ENCODE assay signal across 23 cellular contexts in genomic region chr11:27358306-27358705, GRCh38. TPM values are rescaled to one million over a fixed set of nuclear protein-coding genes. Genes with fewer than 3 reads are reported as not detected.
DNase-seq lines count a peak whose midpoint lies in the region; ATAC-seq, FAIRE-seq and TF ChIP-seq lines count a peak whose summit lies in the region.
"Had no signal": no experiment of that assay in that cellular context is flagged by ENCODE, and none has a peak within 500 bp of the region (broad histone marks: within the 10 kb centered on the region; RNA-seq: fewer than 3 reads in every experiment).

No MANE protein-coding gene starts in this region.

- H4K8ac ChIP-seq in trophoblast cell (ENCODE audit: low read depth, low read length), result no peak overlapping the region

- H3K4me2 ChIP-seq in trophoblast cell (ENCODE audit: low read length), result no peak overlapping the region
- H3K4me2 ChIP-seq: SK-N-SH had no signal

- peaks cover 13 to 17% of the 10 kb centered on the region in 2 donors for H3K4me1 Mint-ChIP-seq in natural killer cell

- H3K36me3 Mint-ChIP-seq in natural killer cell, result no peaks in the 10 kb centered on the region
- H3K36me3 Mint-ChIP-seq: activated naive CD4-positive, alpha-beta T cell treated with anti-CD3 and anti-CD28 coated beads, Interleukin-2, amount 10 ng/mL, durations not matched to agents 7 days and 5 days had no signal

- H3K14ac ChIP-seq in trophoblast cell (ENCODE audit: low read length), result no peak overlapping the region

- H3K23ac ChIP-seq in trophoblast cell (ENCODE audit: low read length), result no peak overlapping the region

- H2BK5ac ChIP-seq in trophoblast cell (ENCODE audit: low read depth, low read length, poor library complexity), result no peak overlapping the region

- H2BK120ac ChIP-seq in trophoblast cell (ENCODE audit: insufficient read depth, low read length, poor library complexity), result no peak overlapping the region

- H3K36me3 ChIP-seq in bronchial epithelial cell (ENCODE audit: control insufficient read depth, insufficient read depth, low read length) (no peaks in the 10 kb centered on the region), trophoblast cell (ENCODE audit: control insufficient read depth in 1 of 2, insufficient read depth in 2 of 2, low read length in 2 of 2) (no peaks in the 10 kb centered on the region)
- H3K36me3 ChIP-seq: BE2C, transverse colon had no signal

- H3K79me1 ChIP-seq in trophoblast cell (ENCODE audit: low read length), result peaks cover 7% of the 10 kb centered on the region

- H2AFZ ChIP-seq in trophoblast cell (ENCODE audit: insufficient read depth, low read length, poor library complexity), result no peak overlapping the region

- H3K9ac ChIP-seq in trophoblast cell (ENCODE audit: low read length), result no peak overlapping the region
- H3K9ac ChIP-seq: SK-N-SH had no signal

- no peak overlapping the region for H2AK5ac ChIP-seq in trophoblast cell (ENCODE audit: low read length)

- H3K9me3 Mint-ChIP-seq in natural killer cell, result no peaks in the 10 kb centered on the region
- H3K9me3 Mint-ChIP-seq: activated naive CD4-positive, alpha-beta T cell treated with anti-CD3 and anti-CD28 coated beads, Interleukin-2, amount 10 ng/mL, durations not matched to agents 7 days and 5 days; stimulated activated naive CD8-positive, alpha-beta T cell treated with anti-CD3 and anti-CD28 coated beads, Interleukin-15, amount 100 ng/mL, for 72 hours; T-helper 2 cell treated with Interferon-gamma antibody and Interleukin-4, amounts not matched to agents 5 μg/mL and 100 μg/mL, for 36 hours had no signal

- no peaks in the 10 kb centered on the region for H3K27me3 Mint-ChIP-seq in natural killer cell (ENCODE audit: low read depth in 2 of 2)
- H3K27me3 Mint-ChIP-seq: activated naive CD4-positive, alpha-beta T cell treated with anti-CD3 and anti-CD28 coated beads, Interleukin-2, amount 10 ng/mL, durations not matched to agents 7 days and 5 days; stimulated activated naive CD8-positive, alpha-beta T cell treated with anti-CD3 and anti-CD28 coated beads, Interleukin-15, amount 100 ng/mL, for 72 hours had no signal

- H3K79me2 ChIP-seq in trophoblast cell (ENCODE audit: control insufficient read depth, insufficient read depth, low read length, poor library complexity), result no peaks in the 10 kb centered on the region

- FAIRE-seq in bronchial epithelial cell (lab: Jason Lieb, UNC), result no peak
- FAIRE-seq: colon, GM18507, islet of Langerhans had no signal

- intact Hi-C loops in natural killer cell (cut with micrococcal nuclease), result no loop called here

- H2BK12ac ChIP-seq in trophoblast cell (ENCODE audit: low read length), result no peak overlapping the region

- no peak overlapping the region for H4K91ac ChIP-seq in trophoblast cell (ENCODE audit: low read depth, low read length)

- H3K4me3 Mint-ChIP-seq in natural killer cell, result no peak overlapping the region
- H3K4me3 Mint-ChIP-seq: activated CD8-positive, alpha-beta T cell treated with anti-CD3 and anti-CD28 coated beads, Interleukin-2, amount 10 ng/mL, durations not matched to agents 7 days and 5 days; activated naive CD4-positive, alpha-beta T cell treated with anti-CD3 and anti-CD28 coated beads, Interleukin-2, amount 10 ng/mL, durations not matched to agents 7 days and 5 days; stimulated activated naive CD8-positive, alpha-beta T cell treated with anti-CD3 and anti-CD28 coated beads, Interleukin-15, amount 100 ng/mL, for 72 hours; T-helper 2 cell treated with Interferon-gamma antibody and Interleukin-4, amounts not matched to agents 5 μg/mL and 100 μg/mL, for 36 hours had no signal

- H3K27me3 ChIP-seq in bronchial epithelial cell (ENCODE audit: control insufficient read depth, insufficient read depth, low read length), result no peaks in the 10 kb centered on the region
- no peaks in the 10 kb centered on the region for H3K27me3 ChIP-seq in trophoblast cell (ENCODE audit: insufficient read depth, low read length)
- H3K27me3 ChIP-seq: BE2C, MG63, transverse colon had no signal

- H3K4me1 ChIP-seq in trophoblast cell (ENCODE audit: control insufficient read depth in 1 of 2, insufficient read depth in 2 of 2, low read length in 2 of 2), result peaks cover 9 to 14% of the 10 kb centered on the region in 2 experiments
- H3K4me1 ChIP-seq: BE2C had no signal

- H3K18ac ChIP-seq in trophoblast cell (ENCODE audit: low read length), result no peak overlapping the region

- no peak for ATAC-seq in natural killer cell
- ATAC-seq: activated CD8-positive, alpha-beta T cell treated with anti-CD3 and anti-CD28 coated beads, Interleukin-2, amount 10 ng/mL, durations not matched to agents 7 days and 5 days; stimulated activated naive CD8-positive, alpha-beta T cell treated with anti-CD3 and anti-CD28 coated beads, Interleukin-15, amount 100 ng/mL, for 72 hours had no signal

- no peak overlapping the region for H3K27ac Mint-ChIP-seq in natural killer cell
- H3K27ac Mint-ChIP-seq: activated CD8-positive, alpha-beta T cell treated with anti-CD3 and anti-CD28 coated beads, Interleukin-2, amount 10 ng/mL, durations not matched to agents 7 days and 5 days; activated naive CD4-positive, alpha-beta T cell treated with anti-CD3 and anti-CD28 coated beads, Interleukin-2, amount 10 ng/mL, durations not matched to agents 7 days and 5 days; stimulated activated naive CD8-positive, alpha-beta T cell treated with anti-CD3 and anti-CD28 coated beads, Interleukin-15, amount 100 ng/mL, for 72 hours; T-helper 2 cell treated with Interferon-gamma antibody and Interleukin-4, amounts not matched to agents 5 μg/mL and 100 μg/mL, for 36 hours had no signal

- no peak overlapping the region for H3K4me3 ChIP-seq in bronchial epithelial cell (ENCODE audit: low read depth, low read length)
- no peak overlapping the region for H3K4me3 ChIP-seq in trophoblast cell (ENCODE audit: low read depth, low read length)
- H3K4me3 ChIP-seq: MG63, transverse colon had no signal

- peak; percentile 2 for DNase-seq in HCEC 1CT
- DNase-seq in NOMO-1 treated with DMSO at 0.1 percent for 48 hours (lab: John Stamatoyannopoulos, UW; ENCODE audit: unreplicated experiment), result peak; percentile 12
- peak; percentile 35 for DNase-seq in bronchial epithelial cell (ENCODE audit: low read depth)
- peak; percentile 55 to 78 for DNase-seq in trophoblast cell
- no peak for DNase-seq in natural killer cell
- DNase-seq in 8988T, result no peak
- DNase-seq in ureter (ENCODE audit: low spot score), result no peak
- DNase-seq: activated CD4-positive, CD25-positive, alpha-beta regulatory T cell; activated CD8-positive, alpha-beta T cell treated with anti-CD3 and anti-CD28 coated beads, Interleukin-2, amount 10 ng/mL, durations not matched to agents 7 days and 5 days; activated naive CD4-positive, alpha-beta T cell treated with anti-CD3 and anti-CD28 coated beads, Interleukin-2, amount 10 ng/mL, durations not matched to agents 7 days and 5 days; activated T-cell treated with anti-CD3 and anti-CD28 coated beads, Interleukin-2, amount 50 U/mL, for 1 hour; BE2C; Calu3; MG63; NCI-H1694 treated with DMSO at 0.1 percent for 48 hours; SK-N-SH; stimulated activated CD4-positive, alpha-beta T cell treated with anti-CD3 and anti-CD28 coated beads, Interleukin-4, amount 100 ng/mL, for 4 hours; stimulated activated naive CD8-positive, alpha-beta T cell treated with anti-CD3 and anti-CD28 coated beads, Interleukin-15, amount 100 ng/mL, for 72 hours; transverse colon had no signal

- no peak overlapping the region for H3K4ac ChIP-seq in trophoblast cell (ENCODE audit: low read depth, low read length)

- H4K12ac ChIP-seq in trophoblast cell (ENCODE audit: low read depth, low read length), result no peak overlapping the region

- H3K27ac ChIP-seq in trophoblast cell (ENCODE audit: low read depth, low read length), result no peak overlapping the region
- H3K27ac ChIP-seq: transverse colon had no signal

- H3K9me3 ChIP-seq in trophoblast cell (ENCODE audit: insufficient read depth, low read depth, low read length), result no peaks in the 10 kb centered on the region
- H3K9me3 ChIP-seq: BE2C, MG63, SK-N-SH, transverse colon had no signal

- no CpG with 5 or more reads among the region's 1 CpG for WGBS in trophoblast cell (ENCODE audit: extremely low coverage, insufficient coverage, insufficient read length)

- TF ChIP-seq CTCF in bronchial epithelial cell (IDR thresholded peaks at IDR 0.05; ENCODE audit: insufficient read depth, low read length, severe bottlenecking) (no peak), natural killer cell (IDR thresholded peaks at IDR 0.05) (no peak)

RNA-seq across cellular contexts. Expression of gene CCDC34, which starts 4.7 kb away (rescaled TPM):
- total RNA-seq in bronchial epithelial cell (1.3 and 2.0 TPM in 2 replicates), natural killer cell (1 to 10 TPM in 2 of 3 donors, under 1 TPM in 1; 0.99 to 3.0 (median 1.2) TPM), ureter (10.2 TPM)
- polyA plus RNA-seq in trophoblast cell (2013), result 23.5 and 25.3 TPM in 2 replicates

Comparison
In these comparisons a context has a peak if more than half of its experiments do, and no peak if none do; other contexts are left out.
1. DNase-seq: peak in HCEC 1CT (single experiment), NOMO-1 treated with DMSO at 0.1 percent for 48 hours (single experiment), bronchial epithelial cell (single experiment) and trophoblast cell (2 of 2); none in natural killer cell (single experiment), 8988T (single experiment) and ureter (single experiment).